1 cellular context compared by ENCODE assay signal in the genomic region with DNA sequence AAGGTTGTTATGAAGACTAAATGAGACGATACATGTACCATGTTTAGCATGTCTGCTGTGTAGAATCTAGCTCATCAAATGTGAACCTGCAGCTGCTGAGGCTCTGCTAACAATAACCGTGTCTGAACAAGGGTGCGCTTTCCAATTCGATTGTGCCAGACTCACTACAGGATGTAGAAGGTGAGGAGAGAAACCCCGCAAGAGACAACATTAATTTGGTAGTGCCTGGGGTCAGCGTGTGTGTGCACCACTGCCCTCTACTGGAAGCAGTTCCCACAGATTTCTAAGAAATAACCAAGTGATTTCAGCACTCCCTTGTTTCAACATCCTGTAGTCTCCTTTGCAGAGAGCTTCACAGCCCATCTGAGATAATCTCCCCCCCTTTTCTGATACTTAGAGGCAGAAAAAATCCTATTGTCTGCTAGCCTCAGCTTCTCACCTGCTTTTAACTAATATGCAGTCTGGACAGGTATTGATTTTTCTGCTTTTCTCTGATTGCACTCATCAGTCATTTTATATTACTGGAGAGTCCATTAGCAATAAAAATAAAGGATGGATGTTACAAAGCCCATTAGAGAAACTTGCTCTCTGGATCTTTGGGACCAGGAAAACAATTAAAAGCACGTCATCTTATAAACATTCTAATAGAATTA.
A peak's percentile ranks its signal among the peaks of the same experiment; 100 is the strongest.
TF ChIP-seq lines count a peak whose summit lies in the region.

No MANE protein-coding gene starts in this region.

TF ChIP-seq in K562, 482 proteins besides CTCF, POLR2A, EP300 and RAD21 (continued from another document):
- TF ChIP-seq, protein P1, sequence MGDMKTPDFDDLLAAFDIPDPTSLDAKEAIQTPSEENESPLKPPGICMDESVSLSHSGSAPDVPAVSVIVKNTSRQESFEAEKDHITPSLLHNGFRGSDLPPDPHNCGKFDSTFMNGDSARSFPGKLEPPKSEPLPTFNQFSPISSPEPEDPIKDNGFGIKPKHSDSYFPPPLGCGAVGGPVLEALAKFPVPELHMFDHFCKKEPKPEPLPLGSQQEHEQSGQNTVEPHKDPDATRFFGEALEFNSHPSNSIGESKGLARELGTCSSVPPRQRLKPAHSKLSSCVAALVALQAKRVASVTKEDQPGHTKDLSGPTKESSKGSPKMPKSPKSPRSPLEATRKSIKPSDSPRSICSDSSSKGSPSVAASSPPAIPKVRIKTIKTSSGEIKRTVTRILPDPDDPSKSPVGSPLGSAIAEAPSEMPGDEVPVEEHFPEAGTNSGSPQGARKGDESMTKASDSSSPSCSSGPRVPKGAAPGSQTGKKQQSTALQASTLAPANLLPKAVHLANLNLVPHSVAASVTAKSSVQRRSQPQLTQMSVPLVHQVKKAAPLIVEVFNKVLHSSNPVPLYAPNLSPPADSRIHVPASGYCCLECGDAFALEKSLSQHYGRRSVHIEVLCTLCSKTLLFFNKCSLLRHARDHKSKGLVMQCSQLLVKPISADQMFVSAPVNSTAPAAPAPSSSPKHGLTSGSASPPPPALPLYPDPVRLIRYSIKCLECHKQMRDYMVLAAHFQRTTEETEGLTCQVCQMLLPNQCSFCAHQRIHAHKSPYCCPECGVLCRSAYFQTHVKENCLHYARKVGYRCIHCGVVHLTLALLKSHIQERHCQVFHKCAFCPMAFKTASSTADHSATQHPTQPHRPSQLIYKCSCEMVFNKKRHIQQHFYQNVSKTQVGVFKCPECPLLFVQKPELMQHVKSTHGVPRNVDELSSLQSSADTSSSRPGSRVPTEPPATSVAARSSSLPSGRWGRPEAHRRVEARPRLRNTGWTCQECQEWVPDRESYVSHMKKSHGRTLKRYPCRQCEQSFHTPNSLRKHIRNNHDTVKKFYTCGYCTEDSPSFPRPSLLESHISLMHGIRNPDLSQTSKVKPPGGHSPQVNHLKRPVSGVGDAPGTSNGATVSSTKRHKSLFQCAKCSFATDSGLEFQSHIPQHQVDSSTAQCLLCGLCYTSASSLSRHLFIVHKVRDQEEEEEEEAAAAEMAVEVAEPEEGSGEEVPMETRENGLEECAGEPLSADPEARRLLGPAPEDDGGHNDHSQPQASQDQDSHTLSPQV (IDR thresholded peaks at IDR 0.05), result no peak
- no peak for TF ChIP-seq ZNF551 (CRISPR knock-in tag; IDR thresholded peaks at IDR 0.05)
- TF ChIP-seq STAT5A (IDR thresholded peaks at IDR 0.05; ENCODE audit: borderline replicate concordance, low read length), result 0 out of 2 replicates have a peak, but pooled peaks have one; percentile 21
- no peak for TF ChIP-seq CBFA2T2 (conservative IDR thresholded peaks at IDR 0.05)
- peak in 1 of 2 experiments; percentile 19; a peak in 1 of 4 replicates for TF ChIP-seq ARNT (IDR thresholded peaks at IDR 0.05)
- TF ChIP-seq, protein P2, sequence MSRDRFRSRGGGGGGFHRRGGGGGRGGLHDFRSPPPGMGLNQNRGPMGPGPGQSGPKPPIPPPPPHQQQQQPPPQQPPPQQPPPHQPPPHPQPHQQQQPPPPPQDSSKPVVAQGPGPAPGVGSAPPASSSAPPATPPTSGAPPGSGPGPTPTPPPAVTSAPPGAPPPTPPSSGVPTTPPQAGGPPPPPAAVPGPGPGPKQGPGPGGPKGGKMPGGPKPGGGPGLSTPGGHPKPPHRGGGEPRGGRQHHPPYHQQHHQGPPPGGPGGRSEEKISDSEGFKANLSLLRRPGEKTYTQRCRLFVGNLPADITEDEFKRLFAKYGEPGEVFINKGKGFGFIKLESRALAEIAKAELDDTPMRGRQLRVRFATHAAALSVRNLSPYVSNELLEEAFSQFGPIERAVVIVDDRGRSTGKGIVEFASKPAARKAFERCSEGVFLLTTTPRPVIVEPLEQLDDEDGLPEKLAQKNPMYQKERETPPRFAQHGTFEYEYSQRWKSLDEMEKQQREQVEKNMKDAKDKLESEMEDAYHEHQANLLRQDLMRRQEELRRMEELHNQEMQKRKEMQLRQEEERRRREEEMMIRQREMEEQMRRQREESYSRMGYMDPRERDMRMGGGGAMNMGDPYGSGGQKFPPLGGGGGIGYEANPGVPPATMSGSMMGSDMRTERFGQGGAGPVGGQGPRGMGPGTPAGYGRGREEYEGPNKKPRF (IDR thresholded peaks at IDR 0.05; ENCODE audit: low read depth, low read length), result no peak
- TF ChIP-seq CC2D1A (IDR thresholded peaks at IDR 0.05), result 0 out of 2 replicates have a peak, but pooled peaks have one; percentile 13
- TF ChIP-seq POLR2H (tag; IDR thresholded peaks at IDR 0.05; ENCODE audit: low read depth), result no peak
- no peak for TF ChIP-seq HIVEP1 (CRISPR knock-in tag; IDR thresholded peaks at IDR 0.05)
- TF ChIP-seq, protein P3, sequence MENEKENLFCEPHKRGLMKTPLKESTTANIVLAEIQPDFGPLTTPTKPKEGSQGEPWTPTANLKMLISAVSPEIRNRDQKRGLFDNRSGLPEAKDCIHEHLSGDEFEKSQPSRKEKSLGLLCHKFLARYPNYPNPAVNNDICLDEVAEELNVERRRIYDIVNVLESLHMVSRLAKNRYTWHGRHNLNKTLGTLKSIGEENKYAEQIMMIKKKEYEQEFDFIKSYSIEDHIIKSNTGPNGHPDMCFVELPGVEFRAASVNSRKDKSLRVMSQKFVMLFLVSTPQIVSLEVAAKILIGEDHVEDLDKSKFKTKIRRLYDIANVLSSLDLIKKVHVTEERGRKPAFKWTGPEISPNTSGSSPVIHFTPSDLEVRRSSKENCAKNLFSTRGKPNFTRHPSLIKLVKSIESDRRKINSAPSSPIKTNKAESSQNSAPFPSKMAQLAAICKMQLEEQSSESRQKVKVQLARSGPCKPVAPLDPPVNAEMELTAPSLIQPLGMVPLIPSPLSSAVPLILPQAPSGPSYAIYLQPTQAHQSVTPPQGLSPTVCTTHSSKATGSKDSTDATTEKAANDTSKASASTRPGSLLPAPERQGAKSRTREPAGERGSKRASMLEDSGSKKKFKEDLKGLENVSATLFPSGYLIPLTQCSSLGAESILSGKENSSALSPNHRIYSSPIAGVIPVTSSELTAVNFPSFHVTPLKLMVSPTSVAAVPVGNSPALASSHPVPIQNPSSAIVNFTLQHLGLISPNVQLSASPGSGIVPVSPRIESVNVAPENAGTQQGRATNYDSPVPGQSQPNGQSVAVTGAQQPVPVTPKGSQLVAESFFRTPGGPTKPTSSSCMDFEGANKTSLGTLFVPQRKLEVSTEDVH (IDR thresholded peaks at IDR 0.05; ENCODE audit: low read depth, partially characterized antibody), result no peak
- no peak for TF ChIP-seq ZNF668 (CRISPR knock-in tag; IDR thresholded peaks at IDR 0.05)
- TF ChIP-seq, protein P4, sequence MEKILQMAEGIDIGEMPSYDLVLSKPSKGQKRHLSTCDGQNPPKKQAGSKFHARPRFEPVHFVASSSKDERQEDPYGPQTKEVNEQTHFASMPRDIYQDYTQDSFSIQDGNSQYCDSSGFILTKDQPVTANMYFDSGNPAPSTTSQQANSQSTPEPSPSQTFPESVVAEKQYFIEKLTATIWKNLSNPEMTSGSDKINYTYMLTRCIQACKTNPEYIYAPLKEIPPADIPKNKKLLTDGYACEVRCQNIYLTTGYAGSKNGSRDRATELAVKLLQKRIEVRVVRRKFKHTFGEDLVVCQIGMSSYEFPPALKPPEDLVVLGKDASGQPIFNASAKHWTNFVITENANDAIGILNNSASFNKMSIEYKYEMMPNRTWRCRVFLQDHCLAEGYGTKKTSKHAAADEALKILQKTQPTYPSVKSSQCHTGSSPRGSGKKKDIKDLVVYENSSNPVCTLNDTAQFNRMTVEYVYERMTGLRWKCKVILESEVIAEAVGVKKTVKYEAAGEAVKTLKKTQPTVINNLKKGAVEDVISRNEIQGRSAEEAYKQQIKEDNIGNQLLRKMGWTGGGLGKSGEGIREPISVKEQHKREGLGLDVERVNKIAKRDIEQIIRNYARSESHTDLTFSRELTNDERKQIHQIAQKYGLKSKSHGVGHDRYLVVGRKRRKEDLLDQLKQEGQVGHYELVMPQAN (IDR thresholded peaks at IDR 0.05; ENCODE audit: borderline replicate concordance), result no peak
- no peak for TF ChIP-seq ELF1 (tag; IDR thresholded peaks at IDR 0.05)
- TF ChIP-seq CXXC5 (CRISPR knock-in tag; IDR thresholded peaks at IDR 0.05), result no peak
- TF ChIP-seq XRCC3 (IDR thresholded peaks at IDR 0.05), result no peak
- TF ChIP-seq RBM22 (IDR thresholded peaks at IDR 0.05; ENCODE audit: low read depth, low read length, poor library complexity, severe bottlenecking), result no peak
- TF ChIP-seq HDAC2 (IDR thresholded peaks at IDR 0.05), result no peak
- TF ChIP-seq CEBPB (tag; IDR thresholded peaks at IDR 0.05), result peak; percentile 69
- no peak for TF ChIP-seq ZNF316 (IDR thresholded peaks at IDR 0.05)
- TF ChIP-seq ZNF408 (CRISPR knock-in tag; IDR thresholded peaks at IDR 0.05; ENCODE audit: low read depth), result no peak
- no peak for TF ChIP-seq SMARCB1 (IDR thresholded peaks at IDR 0.05; ENCODE audit: insufficient read length, low read depth)
- 0 out of 2 replicates have a peak, but pooled peaks have one; percentile 26 for TF ChIP-seq FOSL1 (tag; conservative IDR thresholded peaks at IDR 0.05)
- TF ChIP-seq, protein P5, sequence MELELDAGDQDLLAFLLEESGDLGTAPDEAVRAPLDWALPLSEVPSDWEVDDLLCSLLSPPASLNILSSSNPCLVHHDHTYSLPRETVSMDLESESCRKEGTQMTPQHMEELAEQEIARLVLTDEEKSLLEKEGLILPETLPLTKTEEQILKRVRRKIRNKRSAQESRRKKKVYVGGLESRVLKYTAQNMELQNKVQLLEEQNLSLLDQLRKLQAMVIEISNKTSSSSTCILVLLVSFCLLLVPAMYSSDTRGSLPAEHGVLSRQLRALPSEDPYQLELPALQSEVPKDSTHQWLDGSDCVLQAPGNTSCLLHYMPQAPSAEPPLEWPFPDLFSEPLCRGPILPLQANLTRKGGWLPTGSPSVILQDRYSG (tag; conservative IDR thresholded peaks at IDR 0.05; ENCODE audit: low read depth), result no peak
- no peak for TF ChIP-seq HEY1 (CRISPR knock-in tag; IDR thresholded peaks at IDR 0.05; ENCODE audit: borderline replicate concordance)
- no peak for TF ChIP-seq NCOA2 (IDR thresholded peaks at IDR 0.05; ENCODE audit: partially characterized antibody in 2 of 2)
